1 cellular context compared by ENCODE assay signal in the genomic region with DNA sequence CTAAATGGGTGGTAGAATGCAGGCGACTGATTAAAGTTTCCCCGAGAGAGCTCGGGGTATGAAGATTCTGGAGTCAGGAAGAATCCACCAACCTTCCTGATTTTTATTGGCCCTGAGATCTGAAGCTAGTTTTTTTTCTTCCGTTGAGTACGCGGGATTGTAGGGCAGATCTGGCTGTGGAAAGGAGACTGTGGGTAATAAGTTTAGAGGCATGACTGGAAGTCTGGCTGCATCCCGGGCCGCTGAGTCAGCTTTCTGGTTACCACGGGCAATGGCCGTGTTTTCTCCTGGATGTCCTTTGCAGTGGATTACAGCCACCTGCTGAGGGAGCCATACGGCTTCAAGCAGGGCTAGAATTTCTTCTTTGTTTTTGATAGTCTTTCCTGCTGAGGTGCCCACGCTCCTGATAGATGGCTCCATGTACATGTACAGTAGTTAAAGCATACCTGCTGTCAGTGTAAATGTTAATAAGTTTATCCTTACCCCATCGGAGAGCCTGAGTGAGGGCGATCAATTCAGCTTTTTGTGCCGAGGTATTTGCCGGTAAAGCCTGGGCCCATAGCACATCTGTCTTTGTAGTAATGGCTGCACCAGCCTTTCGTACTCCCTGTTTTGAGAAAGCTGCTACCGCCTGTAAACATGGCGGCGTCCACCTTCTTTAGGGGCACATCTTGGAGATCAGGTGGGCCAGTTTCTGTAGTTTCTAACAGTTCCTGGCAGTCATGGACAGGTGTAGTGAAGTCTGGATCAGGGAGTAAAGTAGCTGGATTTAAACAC.
A peak's percentile ranks its signal among the peaks of the same experiment; 100 is the strongest.
TF ChIP-seq lines count a peak whose summit lies in the region.

No MANE protein-coding gene starts in this region.

TF ChIP-seq in K562, 482 proteins besides CTCF, POLR2A, EP300 and RAD21 (continued from another document):
- no peak for TF ChIP-seq ZNF512 (tag; IDR thresholded peaks at IDR 0.05)
- TF ChIP-seq BACH1 (tag; IDR thresholded peaks at IDR 0.05) = peak; percentile 89
- TF ChIP-seq MYBL2 (IDR thresholded peaks at IDR 0.05; ENCODE audit: low read depth) = no peak
- no peak for TF ChIP-seq MYBL2 (CRISPR knock-in tag; IDR thresholded peaks at IDR 0.05; ENCODE audit: borderline replicate concordance)
- TF ChIP-seq NFYB (IDR thresholded peaks at IDR 0.05; ENCODE audit: extremely low read depth, insufficient read length) = no peak
